In genomic region chr5:91119941-91120850, GRCh38 we compare ENCODE assay signal across 16 cellular contexts.
DNase-seq lines count a peak whose midpoint lies in the region; ATAC-seq and TF ChIP-seq lines count a peak whose summit lies in the region.
"Had no signal": no experiment of that assay in that cellular context is flagged by ENCODE, and none has a peak within 500 bp of the region (broad histone marks: within the 10 kb centered on the region; RNA-seq: fewer than 3 reads in every experiment).

No MANE protein-coding gene starts in this region.

- H3K27ac ChIP-seq in ACC112 (ENCODE audit: low read depth, low read length) (no peak overlapping the region), body of pancreas (peak overlapping the region in 2 of 4 donors; percentile 6 to 53), left lung (peak overlapping the region; percentile 5 to 70), psoas muscle (no peak overlapping the region), GM23248 (no peak overlapping the region)

- H3K4me2 ChIP-seq in GM23248 (ENCODE audit: unreplicated experiment), result no peak overlapping the region

- in situ Hi-C loops in GM23248 (cut with MboI), result no loop called here

- H3K4me3 ChIP-seq in ACC112 (ENCODE audit: low read depth, low read length) (no peak overlapping the region), body of pancreas (no peak overlapping the region), left lung (no peak overlapping the region), psoas muscle (no peak overlapping the region), GM23248 (no peak overlapping the region)
- H3K4me3 ChIP-seq: K562 had no signal

- H3K9me3 ChIP-seq in body of pancreas (no peaks in the 10 kb centered on the region), left lung (no peaks in the 10 kb centered on the region), psoas muscle (no peaks in the 10 kb centered on the region), GM23248 (ENCODE audit: low read depth) (no peaks in the 10 kb centered on the region)

- no peak for TF ChIP-seq POLR2A in body of pancreas (IDR thresholded peaks at IDR 0.05)

- H3K4me1 ChIP-seq in ACC112 (ENCODE audit: control insufficient read depth, insufficient read depth, low read length, unreplicated experiment), result peaks cover 7% of the 10 kb centered on the region
- peaks cover 19% of the 10 kb centered on the region for H3K4me1 ChIP-seq in body of pancreas
- peaks cover 0 to 41% of the 10 kb centered on the region in 2 donors for H3K4me1 ChIP-seq in left lung
- peaks cover 8% of the 10 kb centered on the region for H3K4me1 ChIP-seq in psoas muscle
- peaks cover 26% of the 10 kb centered on the region for H3K4me1 ChIP-seq in GM23248 (ENCODE audit: insufficient read depth)

- H3K9me2 ChIP-seq in GM23248 (ENCODE audit: insufficient read depth), result no peaks in the 10 kb centered on the region

- H2AFZ ChIP-seq in ACC112 (ENCODE audit: low read length, unreplicated experiment) (peak overlapping the region; percentile 28), GM23248 (no peak overlapping the region)

- DNase-seq in body of pancreas (peak in 1 of 4 donors; percentile 29), left lung (no peak), psoas muscle (peak in 1 of 2 donors; percentile 52), T-helper 2 cell (no peak), GM23248 (no peak), activated gamma-delta T cell (lab: John Stamatoyannopoulos, UW) (no peak)
- DNase-seq in stimulated activated CD4-positive, alpha-beta T cell treated with anti-CD3 and anti-CD28 coated beads, Interleukin-2, amount 100 ng/mL, for 24 hours, result no peak
- DNase-seq: ACHN; activated CD8-positive, alpha-beta T cell treated with anti-CD3 and anti-CD28 coated beads, Interleukin-2, amount 10 ng/mL, durations not matched to agents 7 days and 5 days; activated naive CD4-positive, alpha-beta T cell treated with anti-CD3 and anti-CD28 coated beads, Interleukin-2, amount 10 ng/mL, durations not matched to agents 7 days and 5 days; NCI-H1417 treated with DMSO at 0.1 percent for 48 hours; NCI-H526; small intestine had no signal

- 65 to 68% methylated on average over 6 of the region's 6 CpGs for WGBS in body of pancreas, 2 donors
- 56 to 58% (median 57%) methylated on average over 6 of the region's 6 CpGs for WGBS in psoas muscle, 3 donors
- 57 to 60% methylated on average over 6 of the region's 6 CpGs for WGBS in GM23248 (ENCODE audit: low coverage in 1 of 2, low lambda C conversion rate in 2 of 2, missing lambda C conversion rate in 2 of 2), 2 experiments

- intact Hi-C loops in body of pancreas (cut with DNase I) (no loop called here), left lung (cut with DNase I) (no loop called here), psoas muscle (cut with DNase I) (loop anchor here in 1 of 2 donors (5.0 kb wide), 1 partner anchor 42 kb away; no protein-coding TSS in a partner anchor)

- H3F3A ChIP-seq in GM23248 (ENCODE audit: insufficient read depth), result peaks cover 24% of the 10 kb centered on the region

- no peaks in the 10 kb centered on the region for H3K36me3 ChIP-seq in ACC112 (ENCODE audit: insufficient read depth, low read length)
- H3K36me3 ChIP-seq in body of pancreas (replicated peaks in 1 of 2; ENCODE audit: insufficient read depth in 1 of 2, low read depth in 2 of 2), result no peaks in the 10 kb centered on the region
- H3K36me3 ChIP-seq in left lung, result no peaks in the 10 kb centered on the region
- H3K36me3 ChIP-seq in psoas muscle (ENCODE audit: insufficient read depth in 1 of 2, low read depth in 1 of 2), result no peaks in the 10 kb centered on the region
- no peaks in the 10 kb centered on the region for H3K36me3 ChIP-seq in GM23248 (ENCODE audit: low read depth)

- H3K9ac ChIP-seq in GM23248, result no peak overlapping the region

- H3K79me2 ChIP-seq in ACC112 (ENCODE audit: control insufficient read depth, insufficient read depth, low read length, unreplicated experiment) (no peaks in the 10 kb centered on the region), GM23248 (ENCODE audit: insufficient read depth) (no peaks in the 10 kb centered on the region)

- ATAC-seq in body of pancreas, result peak; percentile 39
- peak; percentile 73 for ATAC-seq in left lung
- peak in 3 of 4 donors; percentile 31 to 68 (median 59) for ATAC-seq in psoas muscle
- ATAC-seq: activated CD8-positive, alpha-beta T cell treated with anti-CD3 and anti-CD28 coated beads, Interleukin-2, amount 10 ng/mL, durations not matched to agents 7 days and 5 days; esophagus mucosa; K562 had no signal

- TF ChIP-seq CTCF in body of pancreas (IDR thresholded peaks at IDR 0.05) (no peak), left lung (IDR thresholded peaks at IDR 0.05) (no peak), psoas muscle (IDR thresholded peaks at IDR 0.05) (no peak)

- no peaks in the 10 kb centered on the region for H4K20me1 ChIP-seq in GM23248 (ENCODE audit: insufficient read depth)

- no peaks in the 10 kb centered on the region for H3K27me3 ChIP-seq in ACC112 (ENCODE audit: insufficient read depth, low read length)
- no peaks in the 10 kb centered on the region for H3K27me3 ChIP-seq in body of pancreas
- no peaks in the 10 kb centered on the region for H3K27me3 ChIP-seq in left lung
- H3K27me3 ChIP-seq in psoas muscle (ENCODE audit: insufficient read depth in 3 of 3, low read length in 2 of 3), result no peaks in the 10 kb centered on the region
- H3K27me3 ChIP-seq in GM23248 (replicated peaks; ENCODE audit: insufficient read depth), result no peaks in the 10 kb centered on the region

Comparison
In these comparisons a context has a peak if more than half of its experiments do, and no peak if none do; other contexts are left out.
1. H3K27ac ChIP-seq: peak in left lung (2 of 2); none in ACC112 (single experiment), psoas muscle (single experiment) and GM23248 (single experiment).
2. Peak in every context shown above with its lines, with median percentiles within 50 percentile points of each other: ATAC-seq.